ENCODE assay signal across 8 cellular contexts in genomic region chr10:28668363-28669226, GRCh38. TPM values are rescaled to one million over a fixed set of nuclear protein-coding genes. Genes with fewer than 3 reads are reported as not detected.
DNase-seq lines count a peak whose midpoint lies in the region; ATAC-seq, FAIRE-seq and TF ChIP-seq lines count a peak whose summit lies in the region.

No MANE protein-coding gene starts in this region.

- H3K4me3 ChIP-seq in A673 (ENCODE audit: low read depth, low read length, poor library complexity, severe bottlenecking) (peak overlapping the region; percentile 60), WERI-Rb-1 (ENCODE audit: low read depth, low read length) (peak overlapping the region; percentile 48), coronary artery (peak overlapping the region; percentile 74), right lobe of liver (peak overlapping the region; percentile 4 to 39 (median 21))

- ATAC-seq in HG02981 (IDR thresholded peaks at IDR 0.05; ENCODE audit: unreplicated experiment) (peak; percentile 60), right lobe of liver (peak; percentile 60 to 75 (median 68))

- H3K36me3 ChIP-seq in A673 (ENCODE audit: insufficient read depth, low read length, poor library complexity, severe bottlenecking) (no peaks in the 10 kb centered on the region), WERI-Rb-1 (no peaks in the 10 kb centered on the region), right lobe of liver (no peaks in the 10 kb centered on the region)

- TF ChIP-seq POLR2A in right lobe of liver (IDR thresholded peaks at IDR 0.05), result no peak

- FAIRE-seq in GM19239 (lab: Jason Lieb, UNC), result no peak

- no peaks in the 10 kb centered on the region for H3K4me1 ChIP-seq in A673 (ENCODE audit: insufficient read depth, low read length, poor library complexity, severe bottlenecking)
- peaks cover 0 to 8% (median 0%) of the 10 kb centered on the region in 4 donors for H3K4me1 ChIP-seq in right lobe of liver

- WGBS in right lobe of liver (ENCODE audit: insufficient coverage, low coverage, low lambda C conversion rate, missing lambda C conversion rate), result 2% methylated on average over 28 of the region's 59 CpGs

- POLR2A ChIA-PET in A673 (lab: Charles Lee; ENCODE audit: low non-redundant PET), result interaction anchor here (0.6 to 0.7 kb wide), 2 partner anchors 15 to 813 kb away, joined by 3 read pairs; no protein-coding TSS in a partner anchor

- H3K9me3 ChIP-seq in A673 (ENCODE audit: low read depth, low read length, poor library complexity, severe bottlenecking) (no peaks in the 10 kb centered on the region), WERI-Rb-1 (ENCODE audit: severe bottlenecking) (no peaks in the 10 kb centered on the region), right lobe of liver (no peaks in the 10 kb centered on the region)

- intact Hi-C loops in A673 (cut with micrococcal nuclease; ENCODE audit: unreplicated experiment), result no loop called here
- intact Hi-C loops in right lobe of liver (cut with DNase I), result loop anchor here (10.0 kb wide), 3 partner anchors 326 to 456 kb away; no protein-coding TSS in a partner anchor

- TF ChIP-seq CTCF in A673 (conservative IDR thresholded peaks at IDR 0.05; ENCODE audit: low read depth, low read length) (no peak), WERI-Rb-1 (IDR thresholded peaks at IDR 0.05; ENCODE audit: low read depth, low read length) (no peak), coronary artery (IDR thresholded peaks at IDR 0.05) (no peak), right lobe of liver (IDR thresholded peaks at IDR 0.05) (no peak)

- CTCF ChIA-PET in A673 (lab: Charles Lee), result no interaction called here

- BruUV-seq in A673 (replicated peaks; lab: Mats Ljungman, UMichigan), result TSS peak; percentile 87

- H3K27ac ChIP-seq in A673 (ENCODE audit: low read depth, low read length, poor library complexity, severe bottlenecking), result peak overlapping the region; percentile 53
- H3K27ac ChIP-seq in WERI-Rb-1, result no peak overlapping the region
- peak overlapping the region in 1 of 2 donors; percentile 59 for H3K27ac ChIP-seq in coronary artery
- no peak overlapping the region for H3K27ac ChIP-seq in right lobe of liver

- DNase-seq in A673 (ENCODE audit: low spot score) (peak; percentile 92), WERI-Rb-1 (peak; percentile 42), coronary artery (ENCODE audit: low spot score) (peak; percentile 81), right lobe of liver (peak in 2 of 3 donors; percentile 30 to 54), NOMO-1 treated with dmso at 0.1 percent for 144 hours (lab: John Stamatoyannopoulos, UW; ENCODE audit: unreplicated experiment) (no peak), GM19239 (ENCODE audit: insufficient read length, low spot score) (no peak)
- peak; percentile 66 for DNase-seq in stimulated activated CD8-positive, alpha-beta memory T cell treated with anti-CD3 and anti-CD28 coated beads, Interleukin-4, amount 100 ng/mL, for 48 hours

- H3K27me3 ChIP-seq in A673 (replicated peaks; ENCODE audit: insufficient read depth, low read depth, low read length, poor library complexity) (no peaks in the 10 kb centered on the region), WERI-Rb-1 (ENCODE audit: insufficient read depth, low read depth, severe bottlenecking) (peaks cover 4% of the 10 kb centered on the region), right lobe of liver (peaks cover 0 to 9% of the 10 kb centered on the region in 2 donors)

RNA-seq across cellular contexts. Expression of gene BAMBI, which starts 8.7 kb away (rescaled TPM):
- total RNA-seq in A673 (2021) (24.8 and 31.9 TPM in 2 replicates), right lobe of liver (10 to 100 TPM in 2 of 6 experiments, 1 to 10 TPM in 4; 2.4 to 22.4 (median 7.2) TPM)

Comparison
In these comparisons a context has a peak if more than half of its experiments do, and no peak if none do; other contexts are left out.
1. DNase-seq: peak in A673 (single experiment), WERI-Rb-1 (single experiment), coronary artery (single experiment), right lobe of liver (2 of 3) and stimulated activated CD8-positive, alpha-beta memory T cell treated with anti-CD3 and anti-CD28 coated beads, Interleukin-4, amount 100 ng/mL, for 48 hours (single experiment); none in NOMO-1 treated with dmso at 0.1 percent for 144 hours (single experiment) and GM19239 (single experiment).
2. H3K4me3 ChIP-seq: peak in every context shown above with its lines; median percentile 74 in coronary artery; 60 in A673; 48 in WERI-Rb-1; 21 in right lobe of liver.